ENCODE assay signal across 2 cellular contexts in genomic region chr9:76742890-76743289, GRCh38. TPM values are rescaled to one million over a fixed set of nuclear protein-coding genes. Genes with fewer than 3 reads are reported as not detected.
"Had no signal": no experiment of that assay in that cellular context is flagged by ENCODE, and none has a peak within 500 bp of the region (broad histone marks: within the 10 kb centered on the region; RNA-seq: fewer than 3 reads in every experiment).

No MANE protein-coding gene starts in this region.

RNA-seq across cellular contexts. Expression of gene PCA3, which starts 21.3 kb away (rescaled TPM):
- total RNA-seq: G401, GM12878 had no signal
